Comparison of ENCODE assay signal across 22 cellular contexts in genomic region chrX:136191171-136191570, GRCh38. TPM values are rescaled to one million over a fixed set of nuclear protein-coding genes. Genes with fewer than 3 reads are reported as not detected.
DNase-seq lines count a peak whose midpoint lies in the region; ATAC-seq and TF ChIP-seq lines count a peak whose summit lies in the region.
"Had no signal": no experiment of that assay in that cellular context is flagged by ENCODE, and none has a peak within 500 bp of the region (broad histone marks: within the 10 kb centered on the region; RNA-seq: fewer than 3 reads in every experiment).

No MANE protein-coding gene starts in this region.

- DNase-seq in RPMI7951 (ENCODE audit: low read depth) (peak; percentile 35), endothelial cell (ENCODE audit: low spot score) (no peak), lung microvascular endothelial cell (ENCODE audit: low read depth in 2 of 2) (peak; percentile 75 to 90), tibial artery (no peak)
- no peak for DNase-seq in activated CD4-positive, alpha-beta T cell treated with anti-CD3 and anti-CD28 coated beads, Interleukin-2, amount 50 U/mL, for 1 hour
- no peak for DNase-seq in effector CD8-positive, alpha-beta T cell (lab: John Stamatoyannopoulos, UW)
- DNase-seq: activated CD4-positive, alpha-beta T cell treated with anti-CD3 and anti-CD28 coated beads for 1 hour; AML-193; effector memory CD4-positive, alpha-beta T cell; GF-D8; HCEC 1CT; hippocampal formation; NCI-H1930; NCI-H524; SIG-M5; stimulated activated naive CD4-positive, alpha-beta T cell; T-helper 9 cell had no signal

- H3K4me1 Mint-ChIP-seq in endothelial cell (ENCODE audit: unreplicated experiment): peaks cover 16% of the 10 kb centered on the region
- H3K4me1 Mint-ChIP-seq: neural progenitor cell had no signal

- peaks cover 0 to 97% (median 27%) of the 10 kb centered on the region in 4 donors for H3K4me1 ChIP-seq in tibial artery
- H3K4me1 ChIP-seq: neural progenitor cell had no signal

- no peaks in the 10 kb centered on the region for H3K27me3 ChIP-seq in tibial artery
- H3K27me3 ChIP-seq: cardiac muscle cell, neural progenitor cell, vagina had no signal

- intact Hi-C loops in tibial artery (cut with DNase I; ENCODE audit: low total_unique reads): no loop called here

- H3K4me3 ChIP-seq in tibial artery: no peak overlapping the region
- H3K4me3 ChIP-seq: cardiac muscle cell, neural progenitor cell, vagina had no signal

- no peak overlapping the region for H3K4me3 Mint-ChIP-seq in endothelial cell (ENCODE audit: unreplicated experiment)
- H3K4me3 Mint-ChIP-seq: neural progenitor cell had no signal

- no peaks in the 10 kb centered on the region for H3K9me3 Mint-ChIP-seq in endothelial cell (ENCODE audit: unreplicated experiment)
- H3K9me3 Mint-ChIP-seq: neural progenitor cell had no signal

- no peaks in the 10 kb centered on the region for H3K36me3 Mint-ChIP-seq in endothelial cell (ENCODE audit: low read depth, unreplicated experiment)
- H3K36me3 Mint-ChIP-seq: neural progenitor cell had no signal

- TF ChIP-seq CTCF in endothelial cell (IDR thresholded peaks at IDR 0.05; ENCODE audit: unreplicated experiment): no peak
- no peak for TF ChIP-seq CTCF in tibial artery (IDR thresholded peaks at IDR 0.05)

- H3K27ac ChIP-seq in tibial artery: peak overlapping the region; percentile 61 to 81
- H3K27ac ChIP-seq: cardiac muscle cell, HL-60, neural progenitor cell, vagina had no signal

- ATAC-seq in HG03354 (IDR thresholded peaks at IDR 0.05; ENCODE audit: poor library complexity, severe bottlenecking, unreplicated experiment): no peak

- H3K36me3 ChIP-seq in tibial artery: no peaks in the 10 kb centered on the region
- H3K36me3 ChIP-seq: cardiac muscle cell, neural progenitor cell, vagina had no signal

- H3K27ac Mint-ChIP-seq in endothelial cell (ENCODE audit: unreplicated experiment): peak overlapping the region; percentile 58
- H3K27ac Mint-ChIP-seq: neural progenitor cell had no signal

- peaks cover 3% of the 10 kb centered on the region for H3K27me3 Mint-ChIP-seq in endothelial cell (ENCODE audit: unreplicated experiment)

- H3K9me3 ChIP-seq in tibial artery: no peaks in the 10 kb centered on the region
- H3K9me3 ChIP-seq: vagina had no signal

RNA-seq across cellular contexts. Expression of gene FHL1, which starts 43.8 kb away (rescaled TPM):
- total RNA-seq in RPMI7951 (2014; rRNA removed; shearing (Covaris generic)): 55.9 and 69.2 TPM in 2 replicates
- total RNA-seq in endothelial cell (ENCODE audit: unreplicated experiment) (5.6 TPM), lung microvascular endothelial cell (82.2 and 122 TPM in 2 replicates)

Comparison
In these comparisons a context has a peak if more than half of its experiments do, and no peak if none do; other contexts are left out.
1. DNase-seq: peak in RPMI7951 (single experiment) and lung microvascular endothelial cell (2 of 2); none in endothelial cell (single experiment), tibial artery (0 of 2), activated CD4-positive, alpha-beta T cell treated with anti-CD3 and anti-CD28 coated beads, Interleukin-2, amount 50 U/mL, for 1 hour (single experiment) and effector CD8-positive, alpha-beta T cell (single experiment).